ENCODE assay signal across 1 cellular context in genomic region chr12:98515368-98516183, GRCh38.
TF ChIP-seq lines count a peak whose summit lies in the region.

Gene TMPO (plus strand): TSS chr12:98515590. CDS start chr12:98515868, 278 bp downstream.

TF ChIP-seq in HepG2, 621 proteins besides CTCF, POLR2A, EP300 and RAD21 (continued from another document and continues in another):
- TF ChIP-seq RXRA (CRISPR knock-in tag; IDR thresholded peaks at IDR 0.05) (peak; percentile 49), SOX13 (IDR thresholded peaks at IDR 0.05) (no peak), SOX13 (CRISPR knock-in tag; conservative IDR thresholded peaks at IDR 0.05 in 1 of 2, IDR thresholded peaks at IDR 0.05 in 1 of 2) (no peak), NR2F2 (IDR thresholded peaks at IDR 0.05; ENCODE audit: borderline replicate concordance, low read depth) (no peak), MED1 (CRISPR knock-in tag; IDR thresholded peaks at IDR 0.05) (peak; percentile 57; the same call in 1 of the 2 replicates), PCBP2 (optimal IDR thresholded peaks at IDR 0.05; ENCODE audit: low read depth, low read length, poor library complexity, severe bottlenecking) (no peak), ZNF251 (CRISPR knock-in tag; IDR thresholded peaks at IDR 0.05) (no peak), ZUFSP (CRISPR knock-in tag; IDR thresholded peaks at IDR 0.05; ENCODE audit: borderline replicate concordance) (no peak), ZNF780A (CRISPR knock-in tag; IDR thresholded peaks at IDR 0.05) (no peak), ZEB1 (IDR thresholded peaks at IDR 0.05; ENCODE audit: insufficient replicate concordance, low read depth) (no peak), ISX (CRISPR knock-in tag; conservative IDR thresholded peaks at IDR 0.05) (peak; percentile 58; the same call in 1 of the 2 replicates), CEBPG (CRISPR knock-in tag; IDR thresholded peaks at IDR 0.05) (no peak), SKI (IDR thresholded peaks at IDR 0.05; ENCODE audit: partially characterized antibody) (peak; percentile 15), CREM (IDR thresholded peaks at IDR 0.05) (peak; percentile 54; the same call in 1 of the 2 replicates), CREM (CRISPR knock-in tag; IDR thresholded peaks at IDR 0.05) (no peak), HNRNPLL (IDR thresholded peaks at IDR 0.05; ENCODE audit: low read depth, low read length, poor library complexity, severe bottlenecking) (peak; percentile 76), PAWR (CRISPR knock-in tag; IDR thresholded peaks at IDR 0.05; ENCODE audit: borderline replicate concordance) (no peak), DPF2 (CRISPR knock-in tag; IDR thresholded peaks at IDR 0.05; ENCODE audit: borderline replicate concordance, low read depth) (no peak), ZNF263 (CRISPR knock-in tag; IDR thresholded peaks at IDR 0.05) (no peak; the same call in 1 of the 2 replicates), HINFP (CRISPR knock-in tag; IDR thresholded peaks at IDR 0.05; ENCODE audit: low read depth) (no peak), FOSL2 (CRISPR knock-in tag; IDR thresholded peaks at IDR 0.05) (no peak), SAFB2 (CRISPR knock-in tag; IDR thresholded peaks at IDR 0.05; ENCODE audit: borderline replicate concordance, low read depth) (no peak), DR1 (CRISPR knock-in tag; IDR thresholded peaks at IDR 0.05) (peak; percentile 92), SYNCRIP (IDR thresholded peaks at IDR 0.05; ENCODE audit: insufficient read depth, low read depth, low read length) (no peak), BORCS8-MEF2B (CRISPR knock-in tag; IDR thresholded peaks at IDR 0.05) (0 out of 2 replicates have a peak, but pooled peaks have one; percentile 59), TP53 (CRISPR knock-in tag; conservative IDR thresholded peaks at IDR 0.05) (no peak), ZNF616 (CRISPR knock-in tag; IDR thresholded peaks at IDR 0.05; ENCODE audit: low read depth) (peak; percentile 80), PHB2 (IDR thresholded peaks at IDR 0.05; ENCODE audit: partially characterized antibody) (no peak), ZNF232 (CRISPR knock-in tag; IDR thresholded peaks at IDR 0.05; ENCODE audit: borderline replicate concordance) (peak; percentile 85), KDM2A (CRISPR knock-in tag; IDR thresholded peaks at IDR 0.05; ENCODE audit: borderline replicate concordance, low read depth) (peak; percentile 90), U2AF1 (optimal IDR thresholded peaks at IDR 0.05; ENCODE audit: low read depth, low read length) (no peak), PPARG (CRISPR knock-in tag; conservative IDR thresholded peaks at IDR 0.05) (no peak), NPAS2 (CRISPR knock-in tag; IDR thresholded peaks at IDR 0.05; ENCODE audit: borderline replicate concordance) (no peak; the same call in 1 of the 2 replicates), ZNF841 (CRISPR knock-in tag; IDR thresholded peaks at IDR 0.05; ENCODE audit: borderline replicate concordance) (no peak), ZNF274 (CRISPR knock-in tag; IDR thresholded peaks at IDR 0.05) (peak; percentile 40; the same call in 1 of the 2 replicates), GFI1 (CRISPR knock-in tag; IDR thresholded peaks at IDR 0.05; ENCODE audit: borderline replicate concordance) (peak; percentile 76), ZNF44 (CRISPR knock-in tag; IDR thresholded peaks at IDR 0.05) (no peak), RARA (CRISPR knock-in tag; IDR thresholded peaks at IDR 0.05) (no peak), NFE2 (CRISPR knock-in tag; IDR thresholded peaks at IDR 0.05) (no peak), SSRP1 (CRISPR knock-in tag; IDR thresholded peaks at IDR 0.05) (no peak), HOXD1 (CRISPR knock-in tag; IDR thresholded peaks at IDR 0.05) (peak; percentile 39; the same call in 1 of the 2 replicates), ZBTB2 (CRISPR knock-in tag; IDR thresholded peaks at IDR 0.05; ENCODE audit: low read depth) (peak; percentile 8; the same call in 1 of the 2 replicates), ELF4 (CRISPR knock-in tag; IDR thresholded peaks at IDR 0.05; ENCODE audit: borderline replicate concordance) (no peak), PHF20 (CRISPR knock-in tag; IDR thresholded peaks at IDR 0.05) (peak; percentile 44; the same call in 1 of the 2 replicates)
- TF ChIP-seq, protein P1, sequence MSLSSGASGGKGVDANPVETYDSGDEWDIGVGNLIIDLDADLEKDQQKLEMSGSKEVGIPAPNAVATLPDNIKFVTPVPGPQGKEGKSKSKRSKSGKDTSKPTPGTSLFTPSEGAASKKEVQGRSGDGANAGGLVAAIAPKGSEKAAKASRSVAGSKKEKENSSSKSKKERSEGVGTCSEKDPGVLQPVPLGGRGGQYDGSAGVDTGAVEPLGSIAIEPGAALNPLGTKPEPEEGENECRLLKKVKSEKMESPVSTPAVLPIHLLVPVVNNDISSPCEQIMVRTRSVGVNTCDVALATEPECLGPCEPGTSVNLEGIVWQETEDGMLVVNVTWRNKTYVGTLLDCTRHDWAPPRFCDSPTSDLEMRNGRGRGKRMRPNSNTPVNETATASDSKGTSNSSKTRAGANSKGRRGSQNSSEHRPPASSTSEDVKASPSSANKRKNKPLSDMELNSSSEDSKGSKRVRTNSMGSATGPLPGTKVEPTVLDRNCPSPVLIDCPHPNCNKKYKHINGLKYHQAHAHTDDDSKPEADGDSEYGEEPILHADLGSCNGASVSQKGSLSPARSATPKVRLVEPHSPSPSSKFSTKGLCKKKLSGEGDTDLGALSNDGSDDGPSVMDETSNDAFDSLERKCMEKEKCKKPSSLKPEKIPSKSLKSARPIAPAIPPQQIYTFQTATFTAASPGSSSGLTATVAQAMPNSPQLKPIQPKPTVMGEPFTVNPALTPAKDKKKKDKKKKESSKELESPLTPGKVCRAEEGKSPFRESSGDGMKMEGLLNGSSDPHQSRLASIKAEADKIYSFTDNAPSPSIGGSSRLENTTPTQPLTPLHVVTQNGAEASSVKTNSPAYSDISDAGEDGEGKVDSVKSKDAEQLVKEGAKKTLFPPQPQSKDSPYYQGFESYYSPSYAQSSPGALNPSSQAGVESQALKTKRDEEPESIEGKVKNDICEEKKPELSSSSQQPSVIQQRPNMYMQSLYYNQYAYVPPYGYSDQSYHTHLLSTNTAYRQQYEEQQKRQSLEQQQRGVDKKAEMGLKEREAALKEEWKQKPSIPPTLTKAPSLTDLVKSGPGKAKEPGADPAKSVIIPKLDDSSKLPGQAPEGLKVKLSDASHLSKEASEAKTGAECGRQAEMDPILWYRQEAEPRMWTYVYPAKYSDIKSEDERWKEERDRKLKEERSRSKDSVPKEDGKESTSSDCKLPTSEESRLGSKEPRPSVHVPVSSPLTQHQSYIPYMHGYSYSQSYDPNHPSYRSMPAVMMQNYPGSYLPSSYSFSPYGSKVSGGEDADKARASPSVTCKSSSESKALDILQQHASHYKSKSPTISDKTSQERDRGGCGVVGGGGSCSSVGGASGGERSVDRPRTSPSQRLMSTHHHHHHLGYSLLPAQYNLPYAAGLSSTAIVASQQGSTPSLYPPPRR (CRISPR knock-in tag; IDR thresholded peaks at IDR 0.05; ENCODE audit: borderline replicate concordance): no peak
- TF ChIP-seq, protein P2, sequence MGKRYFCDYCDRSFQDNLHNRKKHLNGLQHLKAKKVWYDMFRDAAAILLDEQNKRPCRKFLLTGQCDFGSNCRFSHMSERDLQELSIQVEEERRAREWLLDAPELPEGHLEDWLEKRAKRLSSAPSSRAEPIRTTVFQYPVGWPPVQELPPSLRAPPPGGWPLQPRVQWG (CRISPR knock-in tag; IDR thresholded peaks at IDR 0.05; ENCODE audit: borderline replicate concordance, low read depth): no peak
- TF ChIP-seq, protein P3, sequence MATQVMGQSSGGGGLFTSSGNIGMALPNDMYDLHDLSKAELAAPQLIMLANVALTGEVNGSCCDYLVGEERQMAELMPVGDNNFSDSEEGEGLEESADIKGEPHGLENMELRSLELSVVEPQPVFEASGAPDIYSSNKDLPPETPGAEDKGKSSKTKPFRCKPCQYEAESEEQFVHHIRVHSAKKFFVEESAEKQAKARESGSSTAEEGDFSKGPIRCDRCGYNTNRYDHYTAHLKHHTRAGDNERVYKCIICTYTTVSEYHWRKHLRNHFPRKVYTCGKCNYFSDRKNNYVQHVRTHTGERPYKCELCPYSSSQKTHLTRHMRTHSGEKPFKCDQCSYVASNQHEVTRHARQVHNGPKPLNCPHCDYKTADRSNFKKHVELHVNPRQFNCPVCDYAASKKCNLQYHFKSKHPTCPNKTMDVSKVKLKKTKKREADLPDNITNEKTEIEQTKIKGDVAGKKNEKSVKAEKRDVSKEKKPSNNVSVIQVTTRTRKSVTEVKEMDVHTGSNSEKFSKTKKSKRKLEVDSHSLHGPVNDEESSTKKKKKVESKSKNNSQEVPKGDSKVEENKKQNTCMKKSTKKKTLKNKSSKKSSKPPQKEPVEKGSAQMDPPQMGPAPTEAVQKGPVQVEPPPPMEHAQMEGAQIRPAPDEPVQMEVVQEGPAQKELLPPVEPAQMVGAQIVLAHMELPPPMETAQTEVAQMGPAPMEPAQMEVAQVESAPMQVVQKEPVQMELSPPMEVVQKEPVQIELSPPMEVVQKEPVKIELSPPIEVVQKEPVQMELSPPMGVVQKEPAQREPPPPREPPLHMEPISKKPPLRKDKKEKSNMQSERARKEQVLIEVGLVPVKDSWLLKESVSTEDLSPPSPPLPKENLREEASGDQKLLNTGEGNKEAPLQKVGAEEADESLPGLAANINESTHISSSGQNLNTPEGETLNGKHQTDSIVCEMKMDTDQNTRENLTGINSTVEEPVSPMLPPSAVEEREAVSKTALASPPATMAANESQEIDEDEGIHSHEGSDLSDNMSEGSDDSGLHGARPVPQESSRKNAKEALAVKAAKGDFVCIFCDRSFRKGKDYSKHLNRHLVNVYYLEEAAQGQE (IDR thresholded peaks at IDR 0.05; ENCODE audit: borderline replicate concordance in 1 of 2, low read depth in 1 of 2, low read length in 2 of 2): peak in 1 of 2 experiments; percentile 63; a peak in 1 of 4 replicates
- TF ChIP-seq, protein P4, sequence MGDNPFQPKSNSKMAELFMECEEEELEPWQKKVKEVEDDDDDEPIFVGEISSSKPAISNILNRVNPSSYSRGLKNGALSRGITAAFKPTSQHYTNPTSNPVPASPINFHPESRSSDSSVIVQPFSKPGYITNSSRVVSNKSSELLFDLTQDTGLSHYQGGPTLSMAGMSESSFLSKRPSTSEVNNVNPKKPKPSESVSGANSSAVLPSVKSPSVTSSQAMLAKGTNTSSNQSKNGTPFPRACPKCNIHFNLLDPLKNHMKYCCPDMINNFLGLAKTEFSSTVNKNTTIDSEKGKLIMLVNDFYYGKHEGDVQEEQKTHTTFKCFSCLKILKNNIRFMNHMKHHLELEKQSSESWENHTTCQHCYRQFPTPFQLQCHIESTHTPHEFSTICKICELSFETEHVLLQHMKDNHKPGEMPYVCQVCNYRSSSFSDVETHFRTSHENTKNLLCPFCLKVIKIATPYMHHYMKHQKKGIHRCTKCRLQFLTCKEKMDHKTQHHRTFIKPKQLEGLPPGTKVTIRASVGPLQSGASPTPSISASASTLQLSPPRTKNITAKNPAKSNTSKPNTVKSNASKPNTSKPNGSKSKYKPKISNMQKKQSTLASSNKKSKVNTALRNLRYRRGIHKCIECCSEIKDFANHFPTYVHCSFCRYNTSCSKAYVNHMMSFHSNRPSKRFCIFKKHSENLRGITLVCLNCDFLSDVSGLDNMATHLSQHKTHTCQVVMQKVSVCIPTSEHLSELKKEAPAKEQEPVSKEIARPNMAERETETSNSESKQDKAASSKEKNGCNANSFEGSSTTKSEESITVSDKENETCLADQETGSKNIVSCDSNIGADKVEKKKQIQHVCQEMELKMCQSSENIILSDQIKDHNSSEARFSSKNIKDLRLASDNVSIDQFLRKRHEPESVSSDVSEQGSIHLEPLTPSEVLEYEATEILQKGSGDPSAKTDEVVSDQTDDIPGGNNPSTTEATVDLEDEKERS (CRISPR knock-in tag; IDR thresholded peaks at IDR 0.05): no peak; the same call in 1 of the 2 replicates
- TF ChIP-seq, protein P5, sequence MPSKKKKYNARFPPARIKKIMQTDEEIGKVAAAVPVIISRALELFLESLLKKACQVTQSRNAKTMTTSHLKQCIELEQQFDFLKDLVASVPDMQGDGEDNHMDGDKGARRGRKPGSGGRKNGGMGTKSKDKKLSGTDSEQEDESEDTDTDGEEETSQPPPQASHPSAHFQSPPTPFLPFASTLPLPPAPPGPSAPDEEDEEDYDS (CRISPR knock-in tag; IDR thresholded peaks at IDR 0.05): peak; percentile 92
- TF ChIP-seq, protein P6, sequence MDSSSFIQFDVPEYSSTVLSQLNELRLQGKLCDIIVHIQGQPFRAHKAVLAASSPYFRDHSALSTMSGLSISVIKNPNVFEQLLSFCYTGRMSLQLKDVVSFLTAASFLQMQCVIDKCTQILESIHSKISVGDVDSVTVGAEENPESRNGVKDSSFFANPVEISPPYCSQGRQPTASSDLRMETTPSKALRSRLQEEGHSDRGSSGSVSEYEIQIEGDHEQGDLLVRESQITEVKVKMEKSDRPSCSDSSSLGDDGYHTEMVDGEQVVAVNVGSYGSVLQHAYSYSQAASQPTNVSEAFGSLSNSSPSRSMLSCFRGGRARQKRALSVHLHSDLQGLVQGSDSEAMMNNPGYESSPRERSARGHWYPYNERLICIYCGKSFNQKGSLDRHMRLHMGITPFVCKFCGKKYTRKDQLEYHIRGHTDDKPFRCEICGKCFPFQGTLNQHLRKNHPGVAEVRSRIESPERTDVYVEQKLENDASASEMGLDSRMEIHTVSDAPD (CRISPR knock-in tag; IDR thresholded peaks at IDR 0.05): no peak
